13 cellular contexts compared by ENCODE assay signal in genomic region chr15:83927704-83928391, GRCh38.
DNase-seq lines count a peak whose midpoint lies in the region; ATAC-seq and TF ChIP-seq lines count a peak whose summit lies in the region.
"Had no signal": no experiment of that assay in that cellular context is flagged by ENCODE, and none has a peak within 500 bp of the region (broad histone marks: within the 10 kb centered on the region; RNA-seq: fewer than 3 reads in every experiment).

No MANE protein-coding gene starts in this region.

- no peak overlapping the region for H3K4me2 ChIP-seq in smooth muscle cell

- H3K4me3 ChIP-seq in brain microvascular endothelial cell (ENCODE audit: low read depth, low read length) (no peak overlapping the region), smooth muscle cell (no peak overlapping the region)
- H3K4me3 ChIP-seq: spleen had no signal

- H3K4me3 Mint-ChIP-seq in stimulated activated naive CD8-positive, alpha-beta T cell treated with anti-CD3 and anti-CD28 coated beads, Interleukin-15, amount 100 ng/mL, for 72 hours, result peak overlapping the region; percentile 49 to 57
- H3K4me3 Mint-ChIP-seq: immature natural killer cell had no signal

- H3K79me2 ChIP-seq in smooth muscle cell (ENCODE audit: low read depth), result no peaks in the 10 kb centered on the region

- H3K27me3 Mint-ChIP-seq in stimulated activated naive CD8-positive, alpha-beta T cell treated with anti-CD3 and anti-CD28 coated beads, Interleukin-15, amount 100 ng/mL, for 72 hours, result peaks cover 27% of the 10 kb centered on the region

- H3K9ac ChIP-seq in smooth muscle cell (ENCODE audit: low read depth), result no peak overlapping the region

- H3K27me3 ChIP-seq in brain microvascular endothelial cell (replicated peaks) (no peaks in the 10 kb centered on the region), smooth muscle cell (ENCODE audit: low read depth) (no peaks in the 10 kb centered on the region)
- H3K27me3 ChIP-seq: spleen had no signal

- no peak for DNase-seq in stimulated activated naive CD8-positive, alpha-beta T cell treated with anti-CD3 and anti-CD28 coated beads, Interleukin-15, amount 100 ng/mL, for 72 hours
- no peak for DNase-seq in stimulated activated naive CD8-positive, alpha-beta T cell treated with anti-CD3 and anti-CD28 coated beads, Interleukin-15, Interleukin-2, amounts not matched to agents 100 U/mL and 50 U/mL, for 24 hours
- DNase-seq in AML-193 (lab: John Stamatoyannopoulos, UW), result no peak
- no peak for DNase-seq in anterior cingulate cortex (lab: John Stamatoyannopoulos, UW)
- DNase-seq in brain microvascular endothelial cell, result no peak
- no peak for DNase-seq in smooth muscle cell (lab: John Stamatoyannopoulos, UW; ENCODE audit: unreplicated experiment)
- DNase-seq: immature natural killer cell; NCI-H524 treated with DMSO at 0.1 percent for 48 hours; spleen; stimulated activated naive CD4-positive, alpha-beta T cell treated with Interleukin-2 at 50 U/mL for 16 hours had no signal

- 100% methylated on average over 2 of the region's 2 CpGs for WGBS in smooth muscle cell (ENCODE audit: low lambda C conversion rate)

- TF ChIP-seq CTCF in brain microvascular endothelial cell (IDR thresholded peaks at IDR 0.05; ENCODE audit: low read depth, low read length, missing control alignments) (no peak), smooth muscle cell (IDR thresholded peaks at IDR 0.05; ENCODE audit: borderline replicate concordance, insufficient read depth, poor library complexity, severe bottlenecking) (no peak)

- H3K36me3 ChIP-seq in brain microvascular endothelial cell (replicated peaks) (no peaks in the 10 kb centered on the region), smooth muscle cell (ENCODE audit: low read depth) (no peaks in the 10 kb centered on the region)
- H3K36me3 ChIP-seq: spleen had no signal

- H3K9me3 ChIP-seq in smooth muscle cell (replicated peaks; ENCODE audit: low read depth), result no peaks in the 10 kb centered on the region
- H3K9me3 ChIP-seq: spleen had no signal

- H2AFZ ChIP-seq in smooth muscle cell (ENCODE audit: low read depth), result no peak overlapping the region

- no peaks in the 10 kb centered on the region for H3F3A ChIP-seq in smooth muscle cell (ENCODE audit: low read depth)

- peaks cover 0 to 9% of the 10 kb centered on the region in 2 donors for H3K9me3 Mint-ChIP-seq in stimulated activated naive CD8-positive, alpha-beta T cell treated with anti-CD3 and anti-CD28 coated beads, Interleukin-15, amount 100 ng/mL, for 72 hours

- in situ Hi-C loops in brain microvascular endothelial cell (cut with HindIII; ENCODE audit: low pct_ligation_motif_present, low sequenced_read_pairs), result no loop called here

- H3K4me1 Mint-ChIP-seq in stimulated activated naive CD8-positive, alpha-beta T cell treated with anti-CD3 and anti-CD28 coated beads, Interleukin-15, amount 100 ng/mL, for 72 hours, result peaks cover 17% of the 10 kb centered on the region
- H3K4me1 Mint-ChIP-seq: immature natural killer cell had no signal

- H3K27ac Mint-ChIP-seq in stimulated activated naive CD8-positive, alpha-beta T cell treated with anti-CD3 and anti-CD28 coated beads, Interleukin-15, amount 100 ng/mL, for 72 hours, result no peak overlapping the region
- H3K27ac Mint-ChIP-seq: immature natural killer cell had no signal

- H4K20me1 ChIP-seq in smooth muscle cell (ENCODE audit: low read depth), result no peaks in the 10 kb centered on the region

- no peak for ATAC-seq in stimulated activated naive CD8-positive, alpha-beta T cell treated with anti-CD3 and anti-CD28 coated beads, Interleukin-15, amount 100 ng/mL, for 72 hours
- ATAC-seq in stimulated activated naive CD8-positive, alpha-beta T cell treated with anti-CD3 and anti-CD28 coated beads, Interleukin-15, Interleukin-2, amounts not matched to agents 100 U/mL and 50 U/mL, for 24 hours, result no peak
- ATAC-seq in GM21717 (IDR thresholded peaks at IDR 0.05; ENCODE audit: unreplicated experiment) (peak; percentile 51), HG03159 (IDR thresholded peaks at IDR 0.05; ENCODE audit: unreplicated experiment) (peak; percentile 40)
- ATAC-seq: SK-N-SH treated with all-trans-retinoic acid at 6 μM for 48 hours had no signal

- H3K27ac ChIP-seq in brain microvascular endothelial cell, result no peak overlapping the region
- no peak overlapping the region for H3K27ac ChIP-seq in smooth muscle cell (ENCODE audit: low read depth)

- H3K4me1 ChIP-seq in smooth muscle cell (ENCODE audit: low read depth), result no peaks in the 10 kb centered on the region
- H3K4me1 ChIP-seq: spleen had no signal

Comparison
In these comparisons a context has a peak if more than half of its experiments do, and no peak if none do; other contexts are left out.
1. ATAC-seq: peak in GM21717 (single experiment) and HG03159 (single experiment); none in stimulated activated naive CD8-positive, alpha-beta T cell treated with anti-CD3 and anti-CD28 coated beads, Interleukin-15, amount 100 ng/mL, for 72 hours (single experiment) and stimulated activated naive CD8-positive, alpha-beta T cell treated with anti-CD3 and anti-CD28 coated beads, Interleukin-15, Interleukin-2, amounts not matched to agents 100 U/mL and 50 U/mL, for 24 hours (single experiment).